1 cellular context compared by ENCODE assay signal in the genomic region with DNA sequence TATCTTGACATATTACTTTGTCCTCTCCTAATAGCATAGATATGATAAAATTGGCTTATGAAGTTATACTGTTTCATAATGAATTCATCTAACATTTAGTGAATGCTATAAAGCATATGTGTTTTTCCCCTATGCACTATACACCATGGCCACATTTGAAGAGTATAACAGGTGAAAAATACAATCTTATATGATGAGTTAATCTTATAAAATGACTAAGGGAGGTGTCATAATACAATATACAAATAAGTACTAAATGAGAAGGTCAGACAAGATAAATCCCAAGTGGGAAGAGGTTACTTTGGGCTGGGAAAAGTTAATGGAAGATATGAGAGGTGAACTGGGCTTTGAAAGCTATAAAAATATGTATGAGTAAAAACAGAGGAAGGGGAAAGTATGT.
TF ChIP-seq lines count a peak whose summit lies in the region.

No MANE protein-coding gene starts in this region.

TF ChIP-seq in GM23338, 12 proteins besides CTCF, POLR2A, EP300 and RAD21 (continued from another document):
- TF ChIP-seq, protein P1, sequence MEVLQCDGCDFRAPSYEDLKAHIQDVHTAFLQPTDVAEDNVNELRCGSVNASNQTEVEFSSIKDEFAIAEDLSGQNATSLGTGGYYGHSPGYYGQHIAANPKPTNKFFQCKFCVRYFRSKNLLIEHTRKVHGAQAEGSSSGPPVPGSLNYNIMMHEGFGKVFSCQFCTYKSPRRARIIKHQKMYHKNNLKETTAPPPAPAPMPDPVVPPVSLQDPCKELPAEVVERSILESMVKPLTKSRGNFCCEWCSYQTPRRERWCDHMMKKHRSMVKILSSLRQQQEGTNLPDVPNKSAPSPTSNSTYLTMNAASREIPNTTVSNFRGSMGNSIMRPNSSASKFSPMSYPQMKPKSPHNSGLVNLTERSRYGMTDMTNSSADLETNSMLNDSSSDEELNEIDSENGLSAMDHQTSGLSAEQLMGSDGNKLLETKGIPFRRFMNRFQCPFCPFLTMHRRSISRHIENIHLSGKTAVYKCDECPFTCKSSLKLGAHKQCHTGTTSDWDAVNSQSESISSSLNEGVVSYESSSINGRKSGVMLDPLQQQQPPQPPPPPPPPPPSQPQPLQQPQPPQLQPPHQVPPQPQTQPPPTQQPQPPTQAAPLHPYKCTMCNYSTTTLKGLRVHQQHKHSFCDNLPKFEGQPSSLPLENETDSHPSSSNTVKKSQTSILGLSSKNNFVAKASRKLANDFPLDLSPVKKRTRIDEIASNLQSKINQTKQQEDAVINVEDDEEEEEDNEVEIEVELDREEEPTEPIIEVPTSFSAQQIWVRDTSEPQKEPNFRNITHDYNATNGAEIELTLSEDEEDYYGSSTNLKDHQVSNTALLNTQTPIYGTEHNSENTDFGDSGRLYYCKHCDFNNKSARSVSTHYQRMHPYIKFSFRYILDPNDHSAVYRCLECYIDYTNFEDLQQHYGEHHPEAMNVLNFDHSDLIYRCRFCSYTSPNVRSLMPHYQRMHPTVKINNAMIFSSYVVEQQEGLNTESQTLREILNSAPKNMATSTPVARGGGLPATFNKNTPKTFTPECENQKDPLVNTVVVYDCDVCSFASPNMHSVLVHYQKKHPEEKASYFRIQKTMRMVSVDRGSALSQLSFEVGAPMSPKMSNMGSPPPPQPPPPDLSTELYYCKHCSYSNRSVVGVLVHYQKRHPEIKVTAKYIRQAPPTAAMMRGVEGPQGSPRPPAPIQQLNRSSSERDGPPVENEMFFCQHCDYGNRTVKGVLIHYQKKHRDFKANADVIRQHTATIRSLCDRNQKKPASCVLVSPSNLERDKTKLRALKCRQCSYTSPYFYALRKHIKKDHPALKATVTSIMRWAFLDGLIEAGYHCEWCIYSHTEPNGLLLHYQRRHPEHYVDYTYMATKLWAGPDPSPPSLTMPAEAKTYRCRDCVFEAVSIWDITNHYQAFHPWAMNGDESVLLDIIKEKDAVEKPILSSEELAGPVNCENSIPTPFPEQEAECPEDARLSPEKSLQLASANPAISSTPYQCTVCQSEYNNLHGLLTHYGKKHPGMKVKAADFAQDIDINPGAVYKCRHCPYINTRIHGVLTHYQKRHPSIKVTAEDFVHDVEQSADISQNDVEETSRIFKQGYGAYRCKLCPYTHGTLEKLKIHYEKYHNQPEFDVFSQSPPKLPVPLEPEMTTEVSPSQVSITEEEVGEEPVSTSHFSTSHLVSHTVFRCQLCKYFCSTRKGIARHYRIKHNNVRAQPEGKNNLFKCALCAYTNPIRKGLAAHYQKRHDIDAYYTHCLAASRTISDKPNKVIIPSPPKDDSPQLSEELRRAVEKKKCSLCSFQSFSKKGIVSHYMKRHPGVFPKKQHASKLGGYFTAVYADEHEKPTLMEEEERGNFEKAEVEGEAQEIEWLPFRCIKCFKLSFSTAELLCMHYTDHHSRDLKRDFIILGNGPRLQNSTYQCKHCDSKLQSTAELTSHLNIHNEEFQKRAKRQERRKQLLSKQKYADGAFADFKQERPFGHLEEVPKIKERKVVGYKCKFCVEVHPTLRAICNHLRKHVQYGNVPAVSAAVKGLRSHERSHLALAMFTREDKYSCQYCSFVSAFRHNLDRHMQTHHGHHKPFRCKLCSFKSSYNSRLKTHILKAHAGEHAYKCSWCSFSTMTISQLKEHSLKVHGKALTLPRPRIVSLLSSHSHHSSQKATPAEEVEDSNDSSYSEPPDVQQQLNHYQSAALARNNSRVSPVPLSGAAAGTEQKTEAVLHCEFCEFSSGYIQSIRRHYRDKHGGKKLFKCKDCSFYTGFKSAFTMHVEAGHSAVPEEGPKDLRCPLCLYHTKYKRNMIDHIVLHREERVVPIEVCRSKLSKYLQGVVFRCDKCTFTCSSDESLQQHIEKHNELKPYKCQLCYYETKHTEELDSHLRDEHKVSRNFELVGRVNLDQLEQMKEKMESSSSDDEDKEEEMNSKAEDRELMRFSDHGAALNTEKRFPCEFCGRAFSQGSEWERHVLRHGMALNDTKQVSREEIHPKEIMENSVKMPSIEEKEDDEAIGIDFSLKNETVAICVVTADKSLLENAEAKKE (CRISPR knock-in tag; IDR thresholded peaks at IDR 0.05): no peak
- TF ChIP-seq CREB1 (CRISPR knock-in tag; IDR thresholded peaks at IDR 0.05; ENCODE audit: low read depth): no peak
- TF ChIP-seq STAT1 (IDR thresholded peaks at IDR 0.05; ENCODE audit: unreplicated experiment): no peak
- TF ChIP-seq POLR2AphosphoS5 (IDR thresholded peaks at IDR 0.05; ENCODE audit: low read depth): no peak
TF ChIP-seq in GM23338: peak in this region for 0.
